Comparison of ENCODE assay signal across 1 cellular context in genomic region chr17:48611681-48612455, GRCh38.
TF ChIP-seq lines count a peak whose summit lies in the region.

No MANE protein-coding gene starts in this region.

TF ChIP-seq in HEK293, 187 proteins besides CTCF, POLR2A, EP300 and RAD21 (continued from another document and continues in another):
- TF ChIP-seq ZNF239 (tag by site-specific recombination; IDR thresholded peaks at IDR 0.05) (no peak), PATZ1 (tag by site-specific recombination; IDR thresholded peaks at IDR 0.05) (peak; percentile 98), GLIS2 (tag by site-specific recombination; IDR thresholded peaks at IDR 0.05) (peak; percentile 99), ZFP69B (tag by site-specific recombination; IDR thresholded peaks at IDR 0.05) (peak; percentile 16; the same call in 1 of the 2 replicates), ZBTB6 (tag by site-specific recombination; IDR thresholded peaks at IDR 0.05) (peak; percentile 96), IKZF3 (tag by site-specific recombination; IDR thresholded peaks at IDR 0.05) (peak; percentile 94), ZFP37 (tag by site-specific recombination; IDR thresholded peaks at IDR 0.05) (peak; percentile 81), ZNF544 (tag by site-specific recombination; IDR thresholded peaks at IDR 0.05) (no peak), ZNF692 (tag by site-specific recombination; IDR thresholded peaks at IDR 0.05) (peak; percentile 34; the same call in 1 of the 2 replicates), ZSCAN5A (tag by site-specific recombination; IDR thresholded peaks at IDR 0.05) (peak; percentile 72; the same call in 1 of the 2 replicates), ZNF148 (tag by site-specific recombination; IDR thresholded peaks at IDR 0.05; ENCODE audit: borderline replicate concordance) (no peak), GLIS1 (tag by site-specific recombination; IDR thresholded peaks at IDR 0.05) (peak; percentile 83), KLF7 (tag by site-specific recombination; IDR thresholded peaks at IDR 0.05; ENCODE audit: borderline replicate concordance) (0 out of 2 replicates have a peak, but pooled peaks have one; percentile 15), ZNF433 (tag by site-specific recombination; IDR thresholded peaks at IDR 0.05; ENCODE audit: low read depth) (no peak), ZNF792 (tag by site-specific recombination; IDR thresholded peaks at IDR 0.05) (no peak), ZSCAN30 (tag by site-specific recombination; IDR thresholded peaks at IDR 0.05) (peak; percentile 31; the same call in 1 of the 2 replicates), ZBTB44 (tag by site-specific recombination; IDR thresholded peaks at IDR 0.05) (peak; percentile 52; the same call in 1 of the 2 replicates), GFI1B (tag by site-specific recombination; IDR thresholded peaks at IDR 0.05) (no peak), WT1 (tag by site-specific recombination; IDR thresholded peaks at IDR 0.05) (peak; percentile 78; the same call in 1 of the 2 replicates), ZNF639 (tag by site-specific recombination; IDR thresholded peaks at IDR 0.05) (0 out of 2 replicates have a peak, but pooled peaks have one; percentile 25), ZBTB26 (tag by site-specific recombination; optimal IDR thresholded peaks at IDR 0.05) (peak; percentile 28), ZNF843 (tag by site-specific recombination; IDR thresholded peaks at IDR 0.05) (peak; percentile 62; the same call in 1 of the 2 replicates), ZNF423 (tag by site-specific recombination; IDR thresholded peaks at IDR 0.05) (peak; percentile 86), ZNF837 (tag by site-specific recombination; IDR thresholded peaks at IDR 0.05) (peak; percentile 71; the same call in 1 of the 2 replicates), ZEB2 (tag by site-specific recombination; IDR thresholded peaks at IDR 0.05) (peak; percentile 77), ZNF610 (tag by site-specific recombination; IDR thresholded peaks at IDR 0.05; ENCODE audit: borderline replicate concordance) (peak; percentile 67; the same call in 1 of the 2 replicates), ZBTB10 (tag by site-specific recombination; IDR thresholded peaks at IDR 0.05) (peak; percentile 88), ZXDB (tag by site-specific recombination; IDR thresholded peaks at IDR 0.05) (peak; percentile 93), ZNF707 (tag by site-specific recombination; IDR thresholded peaks at IDR 0.05) (no peak), ZNF624 (tag by site-specific recombination; IDR thresholded peaks at IDR 0.05) (no peak), ZNF24 (tag by site-specific recombination; IDR thresholded peaks at IDR 0.05) (0 out of 2 replicates have a peak, but pooled peaks have one; percentile 59), ZNF341 (tag by site-specific recombination; IDR thresholded peaks at IDR 0.05; ENCODE audit: low read depth) (peak; percentile 99), ZNF621 (tag by site-specific recombination; IDR thresholded peaks at IDR 0.05) (no peak), KLF17 (tag by site-specific recombination; IDR thresholded peaks at IDR 0.05) (peak; percentile 53; the same call in 1 of the 2 replicates), HIC1 (tag by site-specific recombination; IDR thresholded peaks at IDR 0.05) (peak; percentile 66), ZFP3 (tag by site-specific recombination; IDR thresholded peaks at IDR 0.05; ENCODE audit: low read depth) (no peak), ZBTB8A (tag by site-specific recombination; IDR thresholded peaks at IDR 0.05) (peak; percentile 100), ZNF366 (tag by site-specific recombination; conservative IDR thresholded peaks at IDR 0.05) (peak; percentile 89)
